Comparison of ENCODE assay signal across 8 cellular contexts in genomic region chr15:50908209-50909043, GRCh38. TPM values are rescaled to one million over a fixed set of nuclear protein-coding genes. Genes with fewer than 3 reads are reported as not detected.
A peak's percentile ranks its signal among the peaks of the same experiment; 100 is the strongest.
DNase-seq lines count a peak whose midpoint lies in the region; ATAC-seq, FAIRE-seq and TF ChIP-seq lines count a peak whose summit lies in the region.

AP4E1 (plus strand) TSS chr15:50908683; CDS start chr15:50908779, 96 bp downstream.

- H3K9me3 Mint-ChIP-seq in Calu3 (ENCODE audit: low read depth, unreplicated experiment) = no peaks in the 10 kb centered on the region
- no peaks in the 10 kb centered on the region for H3K9me3 Mint-ChIP-seq in memory B cell

- no peaks in the 10 kb centered on the region for H3K27me3 ChIP-seq in effector memory CD4-positive, alpha-beta T cell (replicated peaks; ENCODE audit: control insufficient read depth, insufficient read depth, low read length, poor library complexity, severe bottlenecking)

- H3K27me3 Mint-ChIP-seq in Calu3 (ENCODE audit: unreplicated experiment) (no peaks in the 10 kb centered on the region), memory B cell (no peaks in the 10 kb centered on the region)

- H3K4me3 Mint-ChIP-seq in Calu3 (ENCODE audit: low read depth, unreplicated experiment) = peak within 1 kb of the TSS; percentile 83
- H3K4me3 Mint-ChIP-seq in memory B cell = peak within 1 kb of the TSS; percentile 96

- BruUV-seq in Calu3 (replicated peaks; lab: Mats Ljungman, UMichigan) = no TSS peak

- ATAC-seq in GM21367 (IDR thresholded peaks at IDR 0.05; ENCODE audit: unreplicated experiment) (peak; percentile 52), memory B cell (ENCODE audit: low read depth) (peak; percentile 64)

- no peak for FAIRE-seq in HTR-8/SVneo (lab: Jason Lieb, UNC)

- peak within 1 kb of the TSS; percentile 100 for H3K27ac ChIP-seq in effector memory CD4-positive, alpha-beta T cell (ENCODE audit: insufficient read depth, low read length, poor library complexity, severe bottlenecking)

- peak within 1 kb of the TSS; percentile 89 for H3K4me3 ChIP-seq in effector memory CD4-positive, alpha-beta T cell (ENCODE audit: insufficient read depth, low read depth, low read length, poor library complexity, severe bottlenecking)

- POLR2A ChIA-PET in activated CD8-positive, alpha-beta memory T cell treated with anti-CD3 and anti-CD28 coated beads for 36 hours (lab: Charles Lee) = interaction anchor here (0.5 to 1.4 kb wide), 10 partner anchors 23 to 555 kb away, joined by 3 to 8 read pairs (median 4); partner anchors contain the start of gene GABPB1

- H3K36me3 ChIP-seq in effector memory CD4-positive, alpha-beta T cell (ENCODE audit: control insufficient read depth, insufficient read depth, low read length) = peaks cover 10% of the 10 kb centered on the region

- peaks cover 19% of the 10 kb centered on the region for H3K4me1 ChIP-seq in effector memory CD4-positive, alpha-beta T cell (ENCODE audit: control insufficient read depth, insufficient read depth, low read length, poor library complexity, severe bottlenecking)

- H3K36me3 Mint-ChIP-seq in Calu3 (ENCODE audit: insufficient read depth, unreplicated experiment) (peaks cover 27% of the 10 kb centered on the region), memory B cell (peaks cover 5% of the 10 kb centered on the region)

- DNase-seq in Calu3 (peak; percentile 95), HTR-8/SVneo (ENCODE audit: insufficient read length, low spot score) (peak; percentile 73), NOMO-1 (lab: John Stamatoyannopoulos, UW; ENCODE audit: unreplicated experiment in 2 of 2) (peak; percentile 93 to 97), memory B cell (ENCODE audit: low spot score in 2 of 2) (peak; percentile 93 to 98)
- peak; percentile 89 to 94 (median 93) for DNase-seq in effector memory CD4-positive, alpha-beta T cell
- peak; percentile 93 for DNase-seq in stimulated activated CD8-positive, alpha-beta memory T cell treated with anti-CD3 and anti-CD28 coated beads, Interleukin-12 subunit alpha, Interleukin-12 subunit beta, amount 100 ng/mL, for 1 hour (ENCODE audit: low read depth)

- H3K4me1 Mint-ChIP-seq in Calu3 (ENCODE audit: low read depth, unreplicated experiment) (peaks cover 7% of the 10 kb centered on the region), memory B cell (peaks cover 16% of the 10 kb centered on the region)

- H3K27ac Mint-ChIP-seq in Calu3 (ENCODE audit: unreplicated experiment) (peak within 1 kb of the TSS; percentile 70), memory B cell (peak within 1 kb of the TSS; percentile 100)

- peak; percentile 98 for TF ChIP-seq CTCF in Calu3 (IDR thresholded peaks at IDR 0.05; ENCODE audit: unreplicated experiment)

- no peaks in the 10 kb centered on the region for H3K9me3 ChIP-seq in effector memory CD4-positive, alpha-beta T cell (ENCODE audit: control insufficient read depth, low read length)

- CTCF ChIA-PET in Calu3 (lab: Charles Lee) = interaction anchor here (0.6 to 1.1 kb wide), 3 partner anchors 31 to 284 kb away, joined by 3 to 4 read pairs (median 3); no protein-coding TSS in a partner anchor
- CTCF ChIA-PET in activated CD8-positive, alpha-beta memory T cell treated with anti-CD3 and anti-CD28 coated beads for 36 hours (lab: Charles Lee) = interaction anchor here (0.9 to 1.9 kb wide), 8 partner anchors 20 to 556 kb away, joined by 3 to 8 read pairs (median 4); partner anchors contain the start of gene TRPM7

- intact Hi-C loops in Calu3 (cut with micrococcal nuclease; ENCODE audit: unreplicated experiment) = loop anchor here (2.0 to 10.0 kb wide), 3 partner anchors 32 to 761 kb away; partner anchors contain the start of gene GABPB1

RNA-seq across cellular contexts. Expression of gene AP4E1, which starts in this region (rescaled TPM):
- 10.6 and 10.7 TPM in 2 replicates for total RNA-seq in Calu3 (2022)
- total RNA-seq in activated CD8-positive, alpha-beta memory T cell treated with anti-CD3 and anti-CD28 coated beads for 36 hours = 10 to 100 TPM; 21.2 to 21.5 TPM

Comparison
In these comparisons a context has a peak if more than half of its experiments do, and no peak if none do; other contexts are left out.
1. Peak in every context shown above with its lines: DNase-seq, ATAC-seq, H3K4me3 ChIP-seq and H3K27ac ChIP-seq.